In the genomic region with DNA sequence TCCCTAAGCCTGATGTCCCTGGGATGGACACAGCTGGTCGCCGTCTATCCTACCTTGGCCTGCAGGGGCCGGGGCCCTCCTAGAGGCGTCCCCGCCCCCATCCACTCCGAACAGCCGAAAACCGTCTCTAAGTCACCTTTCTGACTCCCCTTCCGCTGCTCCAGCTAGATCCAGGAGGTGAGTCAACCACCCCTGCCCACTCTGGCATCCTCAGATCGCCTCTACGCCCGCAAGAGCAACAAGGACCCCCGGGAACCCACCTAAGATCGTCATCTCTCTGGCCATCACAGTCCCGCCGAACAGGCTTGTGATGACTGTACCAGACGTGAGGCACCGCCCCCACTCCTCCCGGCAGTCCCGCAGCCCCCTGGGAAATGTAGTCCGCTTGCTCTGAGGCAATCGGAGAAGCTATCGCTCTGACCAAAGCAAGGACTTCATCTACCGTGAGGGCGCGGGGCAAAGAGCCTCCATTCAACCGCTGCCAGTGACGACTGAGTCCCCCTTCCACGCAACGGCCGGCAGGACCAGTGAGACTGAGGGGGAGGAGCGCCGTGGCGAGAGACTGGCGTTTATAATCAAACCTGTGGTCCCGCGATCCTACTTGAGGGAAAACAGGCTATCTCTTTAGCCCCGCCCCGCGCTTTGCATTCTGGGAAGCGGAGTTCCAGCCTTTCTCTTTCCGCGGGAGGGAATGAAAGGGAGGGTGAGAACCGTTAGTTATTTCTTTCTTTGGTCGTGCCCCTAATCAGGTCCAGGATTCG, we compare ENCODE assay signal across 1 cellular context.
A peak's percentile ranks its signal among the peaks of the same experiment; 100 is the strongest.
TF ChIP-seq lines count a peak whose summit lies in the region.

Gene HSPA13, minus strand, starts transcription at position 312 of the 761 bp plus-strand sequence. Its CDS starts 27 bp downstream, at position 285.

TF ChIP-seq in HepG2, 621 proteins besides CTCF, POLR2A, EP300 and RAD21 (continued from another document and continues in another):
- TF ChIP-seq ZNF232 (CRISPR knock-in tag; IDR thresholded peaks at IDR 0.05; ENCODE audit: borderline replicate concordance) (no peak), ZNF572 (CRISPR knock-in tag; IDR thresholded peaks at IDR 0.05) (no peak), NFYB (CRISPR knock-in tag; IDR thresholded peaks at IDR 0.05) (peak; percentile 86), GPBP1L1 (CRISPR knock-in tag; IDR thresholded peaks at IDR 0.05) (no peak), KDM6A (CRISPR knock-in tag; IDR thresholded peaks at IDR 0.05; ENCODE audit: low read depth) (no peak), PHF21A (CRISPR knock-in tag; IDR thresholded peaks at IDR 0.05) (peak; percentile 75; the same call in 1 of the 2 replicates), NR0B2 (CRISPR knock-in tag; IDR thresholded peaks at IDR 0.05) (no peak), KLF6 (CRISPR knock-in tag; IDR thresholded peaks at IDR 0.05) (0 out of 2 replicates have a peak, but pooled peaks have one; percentile 38), HIVEP1 (CRISPR knock-in tag; IDR thresholded peaks at IDR 0.05) (no peak), RFX5 (IDR thresholded peaks at IDR 0.05; ENCODE audit: low read depth, low read length) (no peak), ZNF510 (CRISPR knock-in tag; IDR thresholded peaks at IDR 0.05; ENCODE audit: low read depth) (no peak), TAF15 (IDR thresholded peaks at IDR 0.05; ENCODE audit: low read depth, low read length, poor library complexity, severe bottlenecking) (no peak), GTF2F1 (IDR thresholded peaks at IDR 0.05; ENCODE audit: low read length) (no peak), MNT (IDR thresholded peaks at IDR 0.05) (no peak), ELF1 (CRISPR knock-in tag; IDR thresholded peaks at IDR 0.05) (peak; percentile 50), FOXK1 (CRISPR knock-in tag; IDR thresholded peaks at IDR 0.05; ENCODE audit: borderline replicate concordance, low read depth) (peak; percentile 81), FUBP1 (CRISPR knock-in tag; IDR thresholded peaks at IDR 0.05; ENCODE audit: borderline replicate concordance) (no peak), ZNF460 (CRISPR knock-in tag; IDR thresholded peaks at IDR 0.05; ENCODE audit: borderline replicate concordance) (no peak), ZNF124 (CRISPR knock-in tag; IDR thresholded peaks at IDR 0.05) (no peak; the same call in 1 of the 2 replicates), ETS1 (CRISPR knock-in tag; IDR thresholded peaks at IDR 0.05) (no peak)
- TF ChIP-seq, protein P1, sequence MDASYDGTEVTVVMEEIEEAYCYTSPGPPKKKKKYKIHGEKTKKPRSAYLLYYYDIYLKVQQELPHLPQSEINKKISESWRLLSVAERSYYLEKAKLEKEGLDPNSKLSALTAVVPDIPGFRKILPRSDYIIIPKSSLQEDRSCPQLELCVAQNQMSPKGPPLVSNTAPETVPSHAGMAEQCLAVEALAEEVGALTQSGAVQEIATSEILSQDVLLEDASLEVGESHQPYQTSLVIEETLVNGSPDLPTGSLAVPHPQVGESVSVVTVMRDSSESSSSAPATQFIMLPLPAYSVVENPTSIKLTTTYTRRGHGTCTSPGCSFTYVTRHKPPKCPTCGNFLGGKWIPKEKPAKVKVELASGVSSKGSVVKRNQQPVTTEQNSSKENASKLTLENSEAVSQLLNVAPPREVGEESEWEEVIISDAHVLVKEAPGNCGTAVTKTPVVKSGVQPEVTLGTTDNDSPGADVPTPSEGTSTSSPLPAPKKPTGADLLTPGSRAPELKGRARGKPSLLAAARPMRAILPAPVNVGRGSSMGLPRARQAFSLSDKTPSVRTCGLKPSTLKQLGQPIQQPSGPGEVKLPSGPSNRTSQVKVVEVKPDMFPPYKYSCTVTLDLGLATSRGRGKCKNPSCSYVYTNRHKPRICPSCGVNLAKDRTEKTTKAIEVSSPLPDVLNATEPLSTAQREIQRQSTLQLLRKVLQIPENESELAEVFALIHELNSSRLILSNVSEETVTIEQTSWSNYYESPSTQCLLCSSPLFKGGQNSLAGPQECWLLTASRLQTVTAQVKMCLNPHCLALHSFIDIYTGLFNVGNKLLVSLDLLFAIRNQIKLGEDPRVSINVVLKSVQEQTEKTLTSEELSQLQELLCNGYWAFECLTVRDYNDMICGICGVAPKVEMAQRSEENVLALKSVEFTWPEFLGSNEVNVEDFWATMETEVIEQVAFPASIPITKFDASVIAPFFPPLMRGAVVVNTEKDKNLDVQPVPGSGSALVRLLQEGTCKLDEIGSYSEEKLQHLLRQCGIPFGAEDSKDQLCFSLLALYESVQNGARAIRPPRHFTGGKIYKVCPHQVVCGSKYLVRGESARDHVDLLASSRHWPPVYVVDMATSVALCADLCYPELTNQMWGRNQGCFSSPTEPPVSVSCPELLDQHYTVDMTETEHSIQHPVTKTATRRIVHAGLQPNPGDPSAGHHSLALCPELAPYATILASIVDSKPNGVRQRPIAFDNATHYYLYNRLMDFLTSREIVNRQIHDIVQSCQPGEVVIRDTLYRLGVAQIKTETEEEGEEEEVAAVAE (CRISPR knock-in tag; IDR thresholded peaks at IDR 0.05; ENCODE audit: borderline replicate concordance): no peak
- TF ChIP-seq, protein P2, sequence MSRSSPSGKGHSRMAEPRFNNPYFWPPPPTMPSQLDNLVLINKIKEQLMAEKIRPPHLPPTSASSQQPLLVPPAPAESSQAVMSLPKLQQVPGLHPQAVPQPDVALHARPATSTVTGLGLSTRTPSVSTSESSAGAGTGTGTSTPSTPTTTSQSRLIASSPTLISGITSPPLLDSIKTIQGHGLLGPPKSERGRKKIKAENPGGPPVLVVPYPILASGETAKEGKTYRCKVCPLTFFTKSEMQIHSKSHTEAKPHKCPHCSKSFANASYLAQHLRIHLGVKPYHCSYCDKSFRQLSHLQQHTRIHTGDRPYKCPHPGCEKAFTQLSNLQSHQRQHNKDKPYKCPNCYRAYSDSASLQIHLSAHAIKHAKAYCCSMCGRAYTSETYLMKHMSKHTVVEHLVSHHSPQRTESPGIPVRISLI (CRISPR knock-in tag; IDR thresholded peaks at IDR 0.05; ENCODE audit: borderline replicate concordance): no peak
- TF ChIP-seq, protein P3, sequence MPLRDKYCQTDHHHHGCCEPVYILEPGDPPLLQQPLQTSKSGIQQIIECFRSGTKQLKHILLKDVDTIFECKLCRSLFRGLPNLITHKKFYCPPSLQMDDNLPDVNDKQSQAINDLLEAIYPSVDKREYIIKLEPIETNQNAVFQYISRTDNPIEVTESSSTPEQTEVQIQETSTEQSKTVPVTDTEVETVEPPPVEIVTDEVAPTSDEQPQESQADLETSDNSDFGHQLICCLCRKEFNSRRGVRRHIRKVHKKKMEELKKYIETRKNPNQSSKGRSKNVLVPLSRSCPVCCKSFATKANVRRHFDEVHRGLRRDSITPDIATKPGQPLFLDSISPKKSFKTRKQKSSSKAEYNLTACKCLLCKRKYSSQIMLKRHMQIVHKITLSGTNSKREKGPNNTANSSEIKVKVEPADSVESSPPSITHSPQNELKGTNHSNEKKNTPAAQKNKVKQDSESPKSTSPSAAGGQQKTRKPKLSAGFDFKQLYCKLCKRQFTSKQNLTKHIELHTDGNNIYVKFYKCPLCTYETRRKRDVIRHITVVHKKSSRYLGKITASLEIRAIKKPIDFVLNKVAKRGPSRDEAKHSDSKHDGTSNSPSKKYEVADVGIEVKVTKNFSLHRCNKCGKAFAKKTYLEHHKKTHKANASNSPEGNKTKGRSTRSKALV (CRISPR knock-in tag; IDR thresholded peaks at IDR 0.05): no peak
- TF ChIP-seq, protein P4, sequence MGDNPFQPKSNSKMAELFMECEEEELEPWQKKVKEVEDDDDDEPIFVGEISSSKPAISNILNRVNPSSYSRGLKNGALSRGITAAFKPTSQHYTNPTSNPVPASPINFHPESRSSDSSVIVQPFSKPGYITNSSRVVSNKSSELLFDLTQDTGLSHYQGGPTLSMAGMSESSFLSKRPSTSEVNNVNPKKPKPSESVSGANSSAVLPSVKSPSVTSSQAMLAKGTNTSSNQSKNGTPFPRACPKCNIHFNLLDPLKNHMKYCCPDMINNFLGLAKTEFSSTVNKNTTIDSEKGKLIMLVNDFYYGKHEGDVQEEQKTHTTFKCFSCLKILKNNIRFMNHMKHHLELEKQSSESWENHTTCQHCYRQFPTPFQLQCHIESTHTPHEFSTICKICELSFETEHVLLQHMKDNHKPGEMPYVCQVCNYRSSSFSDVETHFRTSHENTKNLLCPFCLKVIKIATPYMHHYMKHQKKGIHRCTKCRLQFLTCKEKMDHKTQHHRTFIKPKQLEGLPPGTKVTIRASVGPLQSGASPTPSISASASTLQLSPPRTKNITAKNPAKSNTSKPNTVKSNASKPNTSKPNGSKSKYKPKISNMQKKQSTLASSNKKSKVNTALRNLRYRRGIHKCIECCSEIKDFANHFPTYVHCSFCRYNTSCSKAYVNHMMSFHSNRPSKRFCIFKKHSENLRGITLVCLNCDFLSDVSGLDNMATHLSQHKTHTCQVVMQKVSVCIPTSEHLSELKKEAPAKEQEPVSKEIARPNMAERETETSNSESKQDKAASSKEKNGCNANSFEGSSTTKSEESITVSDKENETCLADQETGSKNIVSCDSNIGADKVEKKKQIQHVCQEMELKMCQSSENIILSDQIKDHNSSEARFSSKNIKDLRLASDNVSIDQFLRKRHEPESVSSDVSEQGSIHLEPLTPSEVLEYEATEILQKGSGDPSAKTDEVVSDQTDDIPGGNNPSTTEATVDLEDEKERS (CRISPR knock-in tag; IDR thresholded peaks at IDR 0.05): no peak
